In genomic region chr18:25164211-25164836, GRCh38 we compare ENCODE assay signal across 8 cellular contexts.
A peak's percentile ranks its signal among the peaks of the same experiment; 100 is the strongest.
DNase-seq lines count a peak whose midpoint lies in the region; ATAC-seq and TF ChIP-seq lines count a peak whose summit lies in the region.

No MANE protein-coding gene starts in this region.

- no peak overlapping the region for H4K8ac ChIP-seq in trophoblast cell (ENCODE audit: low read depth, low read length)

- no peak overlapping the region for H4K12ac ChIP-seq in trophoblast cell (ENCODE audit: low read depth, low read length)

- TF ChIP-seq CTCF in WI38 (IDR thresholded peaks at IDR 0.05; ENCODE audit: low read depth, low read length), result no peak

- H3K23ac ChIP-seq in trophoblast cell (ENCODE audit: low read length), result no peak overlapping the region

- H3K79me1 ChIP-seq in trophoblast cell (ENCODE audit: low read length), result no peaks in the 10 kb centered on the region

- H3K9me3 ChIP-seq in mucosa of rectum (ENCODE audit: control insufficient read depth in 2 of 2, low read length in 2 of 2) (no peaks in the 10 kb centered on the region), trophoblast cell (ENCODE audit: insufficient read depth, low read depth, low read length) (no peaks in the 10 kb centered on the region)

- DNase-seq in middle frontal gyrus (ENCODE audit: extremely low spot score, low spot score) (no peak), trophoblast cell (no peak), NCI-H1092 (lab: John Stamatoyannopoulos, UW) (no peak), GM19238 (ENCODE audit: insufficient read length, low spot score) (no peak)

- no peak overlapping the region for H3K27ac ChIP-seq in mucosa of rectum (ENCODE audit: low read depth in 2 of 2, low read length in 2 of 2)
- H3K27ac ChIP-seq in trophoblast cell (ENCODE audit: low read depth, low read length), result no peak overlapping the region

- H2AK5ac ChIP-seq in trophoblast cell (ENCODE audit: low read length), result no peak overlapping the region

- no CpG with 5 or more reads among the region's 6 CpGs for WGBS in trophoblast cell (ENCODE audit: extremely low coverage, insufficient coverage, insufficient read length)

- no peaks in the 10 kb centered on the region for H3K79me2 ChIP-seq in trophoblast cell (ENCODE audit: control insufficient read depth, insufficient read depth, low read length, poor library complexity)

- no peak overlapping the region for H3K4me2 ChIP-seq in trophoblast cell (ENCODE audit: low read length)

- H4K91ac ChIP-seq in trophoblast cell (ENCODE audit: low read depth, low read length), result no peak overlapping the region

- H3K4ac ChIP-seq in trophoblast cell (ENCODE audit: low read depth, low read length), result no peak overlapping the region

- H2BK120ac ChIP-seq in trophoblast cell (ENCODE audit: insufficient read depth, low read length, poor library complexity), result no peak overlapping the region

- H3K4me1 ChIP-seq in mucosa of rectum (ENCODE audit: control insufficient read depth in 2 of 2, insufficient read depth in 2 of 2, low read length in 2 of 2) (no peaks in the 10 kb centered on the region), trophoblast cell (ENCODE audit: control insufficient read depth in 1 of 2, insufficient read depth in 2 of 2, low read length in 2 of 2) (no peaks in the 10 kb centered on the region)

- H2AFZ ChIP-seq in trophoblast cell (ENCODE audit: insufficient read depth, low read length, poor library complexity), result no peak overlapping the region

- H3K4me3 ChIP-seq in WI38 (ENCODE audit: low read depth, low read length) (peak overlapping the region; percentile 42), mucosa of rectum (ENCODE audit: low read length in 2 of 2) (peak overlapping the region; percentile 43 to 60), trophoblast cell (ENCODE audit: low read depth, low read length) (no peak overlapping the region)

- peak; percentile 47 for ATAC-seq in GM18511 (IDR thresholded peaks at IDR 0.05; ENCODE audit: unreplicated experiment)
- peak; percentile 25 for ATAC-seq in HG02588 (IDR thresholded peaks at IDR 0.05; ENCODE audit: unreplicated experiment)

- no peaks in the 10 kb centered on the region for H3K36me3 ChIP-seq in mucosa of rectum (ENCODE audit: control insufficient read depth in 2 of 2, insufficient read depth in 2 of 2, low read length in 2 of 2)
- H3K36me3 ChIP-seq in trophoblast cell (ENCODE audit: control insufficient read depth in 1 of 2, insufficient read depth in 2 of 2, low read length in 2 of 2), result peaks cover 5 to 18% of the 10 kb centered on the region in 2 experiments

- H3K14ac ChIP-seq in trophoblast cell (ENCODE audit: low read length), result no peak overlapping the region

- peak overlapping the region in 1 of 2 donors; percentile 19 for H3K9ac ChIP-seq in mucosa of rectum (ENCODE audit: low read depth in 1 of 2, low read length in 2 of 2)
- H3K9ac ChIP-seq in trophoblast cell (ENCODE audit: low read length), result no peak overlapping the region

- H3K18ac ChIP-seq in trophoblast cell (ENCODE audit: low read length), result no peak overlapping the region

- H2BK5ac ChIP-seq in trophoblast cell (ENCODE audit: low read depth, low read length, poor library complexity), result no peak overlapping the region

- no peaks in the 10 kb centered on the region for H3K27me3 ChIP-seq in mucosa of rectum (ENCODE audit: control insufficient read depth in 2 of 2, insufficient read depth in 2 of 2, low read length in 2 of 2)
- H3K27me3 ChIP-seq in trophoblast cell (ENCODE audit: insufficient read depth, low read length), result no peaks in the 10 kb centered on the region

- no peak overlapping the region for H2BK12ac ChIP-seq in trophoblast cell (ENCODE audit: low read length)
